In the genomic region with DNA sequence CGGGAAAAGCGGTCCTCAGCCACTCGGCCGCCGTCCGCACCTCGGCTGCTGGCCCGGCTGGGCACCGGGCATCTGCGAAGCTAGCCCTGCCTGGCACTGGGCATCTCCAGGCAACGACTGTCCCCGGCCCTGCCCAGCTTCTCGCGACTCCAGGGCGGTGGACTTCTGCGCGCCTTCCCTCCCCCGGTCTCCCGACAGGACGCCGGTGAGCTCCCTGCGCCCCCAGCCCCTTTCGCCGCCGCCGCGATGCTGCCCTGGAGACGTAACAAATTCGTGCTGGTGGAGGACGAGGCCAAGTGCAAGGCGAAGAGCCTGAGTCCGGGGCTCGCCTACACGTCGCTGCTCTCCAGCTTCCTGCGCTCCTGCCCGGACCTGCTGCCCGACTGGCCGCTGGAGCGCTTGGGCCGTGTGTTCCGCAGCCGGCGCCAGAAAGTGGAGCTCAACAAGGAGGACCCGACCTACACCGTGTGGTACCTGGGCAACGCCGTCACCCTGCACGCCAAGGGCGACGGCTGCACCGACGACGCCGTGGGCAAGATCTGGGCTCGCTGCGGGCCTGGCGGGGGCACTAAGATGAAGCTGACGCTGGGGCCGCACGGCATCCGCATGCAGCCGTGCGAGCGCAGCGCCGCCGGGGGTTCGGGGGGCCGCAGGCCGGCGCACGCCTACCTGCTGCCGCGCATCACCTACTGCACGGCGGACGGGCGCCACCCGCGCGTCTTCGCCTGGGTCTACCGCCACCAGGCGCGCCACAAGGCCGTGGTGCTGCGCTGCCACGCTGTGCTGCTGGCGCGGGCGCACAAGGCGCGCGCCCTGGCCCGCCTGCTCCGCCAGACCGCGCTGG, we compare ENCODE assay signal across 9 cellular contexts. TPM values are rescaled to one million over a fixed set of nuclear protein-coding genes. Genes with fewer than 3 reads are reported as not detected.
DNase-seq lines count a peak whose midpoint lies in the region; ATAC-seq, FAIRE-seq and TF ChIP-seq lines count a peak whose summit lies in the region.
"Had no signal": no experiment of that assay in that cellular context is flagged by ENCODE, and none has a peak within 500 bp of the region (broad histone marks: within the 10 kb centered on the region; RNA-seq: fewer than 3 reads in every experiment).

No MANE protein-coding gene starts in this region.

- H2BK20ac ChIP-seq in H1 (ENCODE audit: low read length) = no peak overlapping the region

- peaks cover 8 to 40% (median 31%) of the 10 kb centered on the region in 5 donors for H3K27me3 Mint-ChIP-seq in naive thymus-derived CD8-positive, alpha-beta T cell

- no peak overlapping the region for H2AK5ac ChIP-seq in H1 (ENCODE audit: low read depth, low read length)

- peak overlapping the region; percentile 95 for H3K4me2 ChIP-seq in A549
- H3K4me2 ChIP-seq in H1 (ENCODE audit: insufficient read depth in 1 of 2, low read depth in 2 of 2, low read length in 2 of 2) = peak overlapping the region; percentile 64 to 96

- peak overlapping the region; percentile 22; the same call in 1 of the 2 replicates for H2AFZ ChIP-seq in H1 (ENCODE audit: low read length)

- H3K27me3 ChIP-seq in HUES6 (ENCODE audit: control insufficient read depth, insufficient read depth, low read length) (peaks cover 78% of the 10 kb centered on the region), H1 (replicated peaks in 1 of 4; ENCODE audit: control insufficient read depth in 3 of 4, extremely low read depth in 1 of 4, insufficient read depth in 3 of 4, low read length in 3 of 4) (peaks cover 34 to 60% (median 54%) of the 10 kb centered on the region in 4 experiments), lower lobe of right lung (ENCODE audit: low read depth) (peaks cover 62% of the 10 kb centered on the region)

- no peak for TF ChIP-seq POLR2A in A549 (IDR thresholded peaks at IDR 0.05; ENCODE audit: low read length)
- no peak for TF ChIP-seq POLR2A in H1 (IDR thresholded peaks at IDR 0.05; ENCODE audit: control extremely low read depth in 1 of 2, low read depth in 2 of 2, low read length in 2 of 2)

- peaks cover 0 to 4% (median 2%) of the 10 kb centered on the region in 4 donors for H3K4me1 Mint-ChIP-seq in naive thymus-derived CD8-positive, alpha-beta T cell

- no peaks in the 10 kb centered on the region for H3K36me3 Mint-ChIP-seq in naive thymus-derived CD8-positive, alpha-beta T cell

- TF ChIP-seq EP300 in A549 (IDR thresholded peaks at IDR 0.05) (no peak), H1 (IDR thresholded peaks at IDR 0.05; ENCODE audit: borderline replicate concordance in 1 of 2, low read depth in 2 of 2, low read length in 2 of 2) (no peak)

- no peaks in the 10 kb centered on the region for H3K9me3 Mint-ChIP-seq in naive thymus-derived CD8-positive, alpha-beta T cell
- H3K9me3 Mint-ChIP-seq: stimulated activated naive CD8-positive, alpha-beta T cell treated with anti-CD3 and anti-CD28 coated beads, Interleukin-15, Interleukin-2, amounts not matched to agents 100 ng/mL and 50 ng/mL, for 24 hours had no signal

- H4K5ac ChIP-seq in H1 (ENCODE audit: insufficient read length, low read depth, low read length) = no peak overlapping the region

- no peak overlapping the region for H3K23ac ChIP-seq in H1 (ENCODE audit: insufficient read length)

- H3K4ac ChIP-seq in H1 (replicated peaks; ENCODE audit: insufficient read length, low read depth, low read length) = no peak overlapping the region

- H2BK12ac ChIP-seq in H1 (ENCODE audit: low read depth, low read length) = peak overlapping the region; percentile 90; the same call in 1 of the 2 replicates

- peak; percentile 26 to 35 for DNase-seq in A549 (ENCODE audit: low read depth in 1 of 2, low spot score in 1 of 2)
- DNase-seq in H1 (ENCODE audit: low read depth in 1 of 2, low spot score in 2 of 2) = peak in 1 of 2 experiments; percentile 77
- no peak for DNase-seq in lower lobe of right lung
- no peak for DNase-seq in HuH-7 (ENCODE audit: low spot score)
- DNase-seq in naive thymus-derived CD8-positive, alpha-beta T cell = no peak

- POLR2A ChIA-PET in A549 (lab: Yijun Ruan, JAX) (interaction anchor here (1.0 to 1.7 kb wide), 7 partner anchors 20 to 233 kb away, joined by 3 to 7 read pairs (median 4); a partner anchor contains a TSS), H1 (lab: Charles Lee; ENCODE audit: partially characterized antibody) (interaction anchor here (0.5 to 2.3 kb wide), 6 partner anchors 10 to 886 kb away, joined by 3 to 5 read pairs (median 4); a partner anchor contains a TSS)
- POLR2A ChIA-PET in naive thymus-derived CD8-positive, alpha-beta T cell (lab: Charles Lee) = no interaction called here

- no peak overlapping the region for H2BK120ac ChIP-seq in H1 (replicated peaks; ENCODE audit: low read depth, low read length)

- FAIRE-seq in A549 (lab: Jason Lieb, UNC) = no peak
- no peak for FAIRE-seq in H1 (lab: Jason Lieb, UNC)

- intact Hi-C loops in lower lobe of right lung (cut with DNase I) = no loop called here

- H3K27ac ChIP-seq in A549 = peak overlapping the region; percentile 77 to 92
- no peak overlapping the region for H3K27ac ChIP-seq in HUES6 (ENCODE audit: low read depth, low read length)
- H3K27ac ChIP-seq in H1 (ENCODE audit: low read depth, low read length) = no peak overlapping the region
- no peak overlapping the region for H3K27ac ChIP-seq in lower lobe of right lung

- no peaks in the 10 kb centered on the region for H3K79me1 ChIP-seq in H1 (ENCODE audit: low read depth, low read length)

- H3K23me2 ChIP-seq in H1 (ENCODE audit: low read depth, low read length) = peaks cover 19% of the 10 kb centered on the region; the same call in 1 of the 2 replicates

- H3K56ac ChIP-seq in H1 (replicated peaks; ENCODE audit: insufficient read length, low read depth, low read length) = no peak overlapping the region

- H3K36me3 ChIP-seq in HUES6 (ENCODE audit: control insufficient read depth, insufficient read depth, low read length) (no peaks in the 10 kb centered on the region), H1 (ENCODE audit: control insufficient read depth in 2 of 4, insufficient read depth in 4 of 4, low read length in 3 of 4) (peaks cover 0 to 5% (median 0%) of the 10 kb centered on the region in 4 experiments; a peak in 1 of 8 replicates), lower lobe of right lung (no peaks in the 10 kb centered on the region)

- TF ChIP-seq RAD21 in A549 (conservative IDR thresholded peaks at IDR 0.05 in 1 of 2, IDR thresholded peaks at IDR 0.05 in 1 of 2) (no peak), H1 (IDR thresholded peaks at IDR 0.05 in 1 of 2, conservative IDR thresholded peaks at IDR 0.05 in 1 of 2; ENCODE audit: low read depth in 2 of 2, low read length in 2 of 2) (no peak)

- H3K4me1 ChIP-seq in A549 = peaks cover 8% of the 10 kb centered on the region
- peaks cover 21% of the 10 kb centered on the region; the same call in 1 of the 2 replicates for H3K4me1 ChIP-seq in HUES6 (ENCODE audit: control insufficient read depth, insufficient read depth, low read length)
- H3K4me1 ChIP-seq in H1 (replicated peaks in 1 of 4; ENCODE audit: control insufficient read depth in 3 of 4, insufficient read depth in 4 of 4, low read length in 3 of 4) = peaks cover 0 to 21% (median 11%) of the 10 kb centered on the region in 4 experiments; a peak in 4 of 7 replicates
- H3K4me1 ChIP-seq in lower lobe of right lung = peaks cover 8% of the 10 kb centered on the region

- H2BK5ac ChIP-seq in H1 (ENCODE audit: low read depth, low read length) = no peak overlapping the region

- no peak overlapping the region for H3K27ac Mint-ChIP-seq in naive thymus-derived CD8-positive, alpha-beta T cell
- H3K27ac Mint-ChIP-seq: stimulated activated naive CD8-positive, alpha-beta T cell treated with anti-CD3 and anti-CD28 coated beads, Interleukin-15, Interleukin-2, amounts not matched to agents 100 ng/mL and 50 ng/mL, for 24 hours had no signal

- H3K4me3 ChIP-seq in A549 = peak overlapping the region; percentile 67
- peak overlapping the region; percentile 77 for H3K4me3 ChIP-seq in HUES6 (ENCODE audit: low read depth, low read length)
- H3K4me3 ChIP-seq in H1 (ENCODE audit: extremely low read depth in 1 of 4, insufficient read depth in 2 of 4, low read depth in 3 of 4, low read length in 4 of 4) = peak overlapping the region; percentile 7 to 67 (median 42)
- peak overlapping the region; percentile 39 for H3K4me3 ChIP-seq in lower lobe of right lung

- peak overlapping the region; percentile 83 for H4K8ac ChIP-seq in H1 (ENCODE audit: extremely low read depth, insufficient read depth, low read length)

- H2BK15ac ChIP-seq in H1 (ENCODE audit: low read length) = peak overlapping the region; percentile 88; the same call in 1 of the 2 replicates

- H3K14ac ChIP-seq in H1 (ENCODE audit: insufficient read length) = no peak overlapping the region

- H3K18ac ChIP-seq in H1 (ENCODE audit: extremely low read depth, low read length) = peak overlapping the region; percentile 60; the same call in 1 of the 2 replicates

- H3K79me2 ChIP-seq in H1 (ENCODE audit: control insufficient read depth in 1 of 2, insufficient read depth in 2 of 2, low read length in 2 of 2) = no peaks in the 10 kb centered on the region

- ATAC-seq in A549 (peak; percentile 82 to 84), lower lobe of right lung (no peak), HG02970 (IDR thresholded peaks at IDR 0.05; ENCODE audit: low FRiP score, unreplicated experiment) (no peak), GM21529 (IDR thresholded peaks at IDR 0.05; ENCODE audit: unreplicated experiment) (no peak)
- no peak for ATAC-seq in naive thymus-derived CD8-positive, alpha-beta T cell

- TF ChIP-seq CTCF in A549 (IDR thresholded peaks at IDR 0.05) = no peak
- no peak for TF ChIP-seq CTCF in H1 (IDR thresholded peaks at IDR 0.05; ENCODE audit: control extremely low read depth in 1 of 3, insufficient read depth in 1 of 3, low read depth in 1 of 3, low read length in 3 of 3)
- no peak for TF ChIP-seq CTCF in lower lobe of right lung (IDR thresholded peaks at IDR 0.05)

- peak overlapping the region; percentile 74 for H4K91ac ChIP-seq in H1 (replicated peaks; ENCODE audit: insufficient read length, low read length)

- no peak overlapping the region for H3K4me3 Mint-ChIP-seq in naive thymus-derived CD8-positive, alpha-beta T cell
- H3K4me3 Mint-ChIP-seq: stimulated activated naive CD8-positive, alpha-beta T cell treated with anti-CD3 and anti-CD28 coated beads, Interleukin-15, Interleukin-2, amounts not matched to agents 100 ng/mL and 50 ng/mL, for 24 hours had no signal

- peak overlapping the region; percentile 16 for H3K9ac ChIP-seq in HUES6 (ENCODE audit: low read length)
- H3K9ac ChIP-seq in H1 (replicated peaks in 1 of 4; ENCODE audit: extremely low read depth in 1 of 4, low read depth in 3 of 4, low read length in 3 of 4) = no peak overlapping the region

- H3K9me3 ChIP-seq in A549 = no peaks in the 10 kb centered on the region
- H3K9me3 ChIP-seq in HUES6 (ENCODE audit: control insufficient read depth, insufficient read depth, low read depth, low read length) = no peaks in the 10 kb centered on the region
- no peaks in the 10 kb centered on the region for H3K9me3 ChIP-seq in H1 (ENCODE audit: insufficient read depth in 2 of 2, low read depth in 1 of 2, low read length in 1 of 2)
- no peaks in the 10 kb centered on the region for H3K9me3 ChIP-seq in lower lobe of right lung

- CTCF ChIA-PET in A549 (lab: Yijun Ruan, JAX) = interaction anchor here (0.8 to 2.7 kb wide), 4 partner anchors 31 to 81 kb away, joined by 3 to 11 read pairs (median 3); a partner anchor contains a TSS
- CTCF ChIA-PET in H1 (lab: Charles Lee; ENCODE audit: partially characterized antibody) = interaction anchor here (0.6 to 2.1 kb wide), 8 partner anchors 22 to 101 kb away, joined by 3 to 7 read pairs (median 4); a partner anchor contains a TSS

- WGBS in A549 (ENCODE audit: missing lambda C conversion rate) = 82% methylated on average over 17 of the region's 99 CpGs
- 2% methylated on average over 82 of the region's 99 CpGs; no CpG with 5 or more reads in 1 of the 2 experiments for WGBS in H1 (ENCODE audit: extremely low coverage in 1 of 2, insufficient coverage in 1 of 2, insufficient read length in 1 of 2, insufficient replicate concordance in 2 of 2, low coverage in 1 of 2, low lambda C conversion rate in 2 of 2, missing lambda C conversion rate in 1 of 2), 2 experiments

- H4K20me1 ChIP-seq in H1 (replicated peaks in 1 of 2; ENCODE audit: control insufficient read depth in 1 of 2, insufficient read depth in 2 of 2, low read length in 2 of 2) = peaks cover 0 to 2% of the 10 kb centered on the region in 2 experiments

RNA-seq across cellular contexts. Expression of a gene that starts 0.6 kb away (rescaled TPM):
- polyA plus RNA-seq in A549 (2011; rRNA removed) (0.53 and 0.76 TPM in 2 replicates), A549 (2017; fragmentation: RNase III; extraction: RNeasy Plus Mini Kit Qiagen cat#74134 plus additional on column Dnase treatment) (4.1 to 7.1 TPM (median 6.9 TPM) in 3 replicates), H1 (2011; rRNA removed) (0.88 and 1.0 TPM in 2 replicates)
- 1.4 and 2.0 TPM in 2 replicates for polyA plus RNA-seq in A549 (2012; cell fraction: cytosol; rRNA removed)
- polyA plus RNA-seq in A549 (2012; cell fraction: nucleus; rRNA removed) = 3.1 and 5.4 TPM in 2 replicates
- 0.78 and 0.83 TPM in 2 replicates for polyA minus RNA-seq in A549 (2011; rRNA and poly(A)+ RNA removed)
- 1.9 and 2.2 TPM in 2 replicates for total RNA-seq in H1 (2021; fragmentation: NEBNext Ultra II Directional; extraction: Animal tissue kit (Norgen Biotek cat#: 25700))
- polyA plus RNA-seq in H1 (2011; cell fraction: cytosol; rRNA removed) = 0.71 TPM
- 1.2 TPM for polyA plus RNA-seq in H1 (2011; cell fraction: nucleus; rRNA removed)
- polyA plus RNA-seq in H1 (2012, experiment 1 of 2) = 0.81 to 1.7 TPM (median 1.6 TPM) in 4 replicates
- 2.1 TPM for polyA plus RNA-seq in H1 (2012, experiment 2 of 2)
- 0.93 TPM for polyA plus RNA-seq in H1 (2013, experiment 1 of 2)
- polyA plus RNA-seq in H1 (2013, experiment 2 of 2) = 0.66 TPM
- polyA minus RNA-seq in H1 (2011; rRNA and poly(A)+ RNA removed) = 0.13 and 0.44 TPM in 2 replicates
- 1.7 TPM for polyA minus RNA-seq in H1 (2011; cell fraction: cytosol; rRNA and poly(A)+ RNA removed)
- 0.80 TPM for polyA minus RNA-seq in H1 (2011; cell fraction: nucleus; rRNA and poly(A)+ RNA removed)
- 0.38 TPM for total RNA-seq in lower lobe of right lung
- not detected for total RNA-seq in naive thymus-derived CD8-positive, alpha-beta T cell
- not detected for polyA plus RNA-seq in naive thymus-derived CD8-positive, alpha-beta T cell

RNA-seq across cellular contexts. Expression of a gene that starts 35.9 kb away (rescaled TPM):
- polyA plus RNA-seq in A549 (2011; rRNA removed) (11.2 and 12.2 TPM in 2 replicates), A549 (2017; fragmentation: RNase III; extraction: RNeasy Plus Mini Kit Qiagen cat#74134 plus additional on column Dnase treatment) (35.6 to 48.7 TPM (median 44.6 TPM) in 3 replicates), H1 (2011; rRNA removed) (11.3 TPM in 2 replicates)
- 24.0 and 25.0 TPM in 2 replicates for polyA plus RNA-seq in A549 (2012; cell fraction: cytosol; rRNA removed)
- polyA plus RNA-seq in A549 (2012; cell fraction: nucleus; rRNA removed) = 15.2 and 17.4 TPM in 2 replicates
- polyA minus RNA-seq in A549 (2011; rRNA and poly(A)+ RNA removed) = 18.8 and 24.3 TPM in 2 replicates
- total RNA-seq in H1 (2021; fragmentation: NEBNext Ultra II Directional; extraction: Animal tissue kit (Norgen Biotek cat#: 25700)) = 3.3 and 4.4 TPM in 2 replicates
- 7.0 TPM for polyA plus RNA-seq in H1 (2011; cell fraction: cytosol; rRNA removed)
- polyA plus RNA-seq in H1 (2011; cell fraction: nucleus; rRNA removed) = 5.3 TPM
- polyA plus RNA-seq in H1 (2012, experiment 1 of 2) = 4.4 to 10.1 TPM (median 7.1 TPM) in 4 replicates
- polyA plus RNA-seq in H1 (2012, experiment 2 of 2) = 7.0 TPM
- 7.4 TPM for polyA plus RNA-seq in H1 (2013, experiment 1 of 2)
- polyA plus RNA-seq in H1 (2013, experiment 2 of 2) = 7.4 TPM
- polyA minus RNA-seq in H1 (2011; rRNA and poly(A)+ RNA removed) = 3.0 and 3.9 TPM in 2 replicates
- polyA minus RNA-seq in H1 (2011; cell fraction: cytosol; rRNA and poly(A)+ RNA removed) = 4.9 TPM
- polyA minus RNA-seq in H1 (2011; cell fraction: nucleus; rRNA and poly(A)+ RNA removed) = 2.2 TPM
- 5.3 TPM for total RNA-seq in lower lobe of right lung
- total RNA-seq in naive thymus-derived CD8-positive, alpha-beta T cell = not detected
- polyA plus RNA-seq in naive thymus-derived CD8-positive, alpha-beta T cell = not detected

RNA-seq across cellular contexts. Expression of a gene that starts 45.0 kb away (rescaled TPM):
- polyA plus RNA-seq in A549 (2011; rRNA removed) (20.0 and 22.9 TPM in 2 replicates), A549 (2017; fragmentation: RNase III; extraction: RNeasy Plus Mini Kit Qiagen cat#74134 plus additional on column Dnase treatment) (21.4 to 24.5 TPM (median 24.1 TPM) in 3 replicates), H1 (2011; rRNA removed) (20.5 and 20.8 TPM in 2 replicates)
- polyA plus RNA-seq in A549 (2012; cell fraction: cytosol; rRNA removed) = 18.5 and 22.8 TPM in 2 replicates
- 22.4 and 24.4 TPM in 2 replicates for polyA plus RNA-seq in A549 (2012; cell fraction: nucleus; rRNA removed)
- 23.7 and 25.6 TPM in 2 replicates for polyA minus RNA-seq in A549 (2011; rRNA and poly(A)+ RNA removed)
- 16.4 and 16.9 TPM in 2 replicates for total RNA-seq in H1 (2021; fragmentation: NEBNext Ultra II Directional; extraction: Animal tissue kit (Norgen Biotek cat#: 25700))
- polyA plus RNA-seq in H1 (2011; cell fraction: cytosol; rRNA removed) = 17.4 TPM
- polyA plus RNA-seq in H1 (2011; cell fraction: nucleus; rRNA removed) = 20.6 TPM
- 12.0 to 19.7 TPM (median 17.1 TPM) in 4 replicates for polyA plus RNA-seq in H1 (2012, experiment 1 of 2)
- polyA plus RNA-seq in H1 (2012, experiment 2 of 2) = 22.2 TPM
- polyA plus RNA-seq in H1 (2013, experiment 1 of 2) = 17.9 TPM
- polyA plus RNA-seq in H1 (2013, experiment 2 of 2) = 20.4 TPM
- polyA minus RNA-seq in H1 (2011; rRNA and poly(A)+ RNA removed) = 21.6 and 22.8 TPM in 2 replicates
- 10.4 TPM for polyA minus RNA-seq in H1 (2011; cell fraction: cytosol; rRNA and poly(A)+ RNA removed)
- polyA minus RNA-seq in H1 (2011; cell fraction: nucleus; rRNA and poly(A)+ RNA removed) = 13.4 TPM
- 29.9 TPM for total RNA-seq in lower lobe of right lung
- 10 to 100 TPM; 17.4 to 19.6 TPM for total RNA-seq in naive thymus-derived CD8-positive, alpha-beta T cell
- polyA plus RNA-seq in naive thymus-derived CD8-positive, alpha-beta T cell = 10 to 100 TPM; 23.4 to 36.2 (median 30.3) TPM

Comparison
In these comparisons a context has a peak if more than half of its experiments do, and no peak if none do; other contexts are left out.
1. ATAC-seq: peak in A549 (2 of 2); none in lower lobe of right lung (0 of 2), HG02970 (single experiment), GM21529 (single experiment) and naive thymus-derived CD8-positive, alpha-beta T cell (0 of 2).
2. DNase-seq: peak in A549 (2 of 2); none in lower lobe of right lung (single experiment), HuH-7 (single experiment) and naive thymus-derived CD8-positive, alpha-beta T cell (0 of 10).
3. H3K27ac ChIP-seq: peak in A549 (2 of 2); none in HUES6 (single experiment), H1 (single experiment) and lower lobe of right lung (single experiment).
4. Peak in every context shown above with its lines, with median percentiles within 50 percentile points of each other: H3K4me3 ChIP-seq.